In genomic region chr12:108122644-108123043, GRCh38 we compare ENCODE assay signal across 38 cellular contexts. TPM values are rescaled to one million over a fixed set of nuclear protein-coding genes. Genes with fewer than 3 reads are reported as not detected.
"Had no signal": no experiment of that assay in that cellular context is flagged by ENCODE, and none has a peak within 500 bp of the region (broad histone marks: within the 10 kb centered on the region; RNA-seq: fewer than 3 reads in every experiment).

No MANE protein-coding gene starts in this region.

- H3K9me3 Mint-ChIP-seq: activated naive CD8-positive, alpha-beta T cell treated with anti-CD3 and anti-CD28 coated beads, Interleukin-2, amount 50 U/mL, for 24 hours; activated T-cell treated with anti-CD3 and anti-CD28 coated beads, Interleukin-2, amount 50 U/mL, for 72 hours; activated T-helper 1 cell treated with anti-CD3 and anti-CD28 coated beads, Interleukin-12 subunit alpha, Interleukin-12 subunit beta, Interleukin-2, Interleukin-4 antibody, amounts not matched to agents 30 ng/mL and 10 ng/mL and 1 ng/mL, durations not matched to agents 14 hours and 24 hours and 36 hours; activated T-helper 2 cell treated with anti-CD3 and anti-CD28 coated beads, Interferon-gamma antibody, Interleukin-2, Interleukin-4, amounts not matched to agents 10 μg/mL and 5 μg/mL and 100 μg/mL, durations not matched to agents 14 hours and 24 hours and 36 hours; central memory CD8-positive, alpha-beta T cell had no signal

- H3K9me3 ChIP-seq: adrenal gland, ascending aorta, body of pancreas, breast epithelium had no signal

- H3K36me3 Mint-ChIP-seq: activated naive CD4-positive, alpha-beta T cell treated with anti-CD3 and anti-CD28 coated beads, Interleukin-2, amount 10 ng/mL, durations not matched to agents 7 days and 5 days; activated naive CD4-positive, alpha-beta T cell treated with anti-CD3 and anti-CD28 coated beads, Interleukin-2, amount 50 U/mL, for 24 hours; activated naive CD4-positive, alpha-beta T cell treated with anti-CD3 and anti-CD28 coated beads, Interleukin-2, amount 50 U/mL, for 72 hours; activated naive CD8-positive, alpha-beta T cell; activated naive CD8-positive, alpha-beta T cell treated with anti-CD3 and anti-CD28 coated beads for 36 hours; activated naive CD8-positive, alpha-beta T cell treated with anti-CD3 and anti-CD28 coated beads, Interleukin-2, amount 10 ng/mL, durations not matched to agents 7 days and 5 days; brain had no signal

- H3K4me1 Mint-ChIP-seq: activated naive CD4-positive, alpha-beta T cell treated with anti-CD3 and anti-CD28 coated beads, Interleukin-2, amount 10 ng/mL, durations not matched to agents 7 days and 5 days; activated naive CD4-positive, alpha-beta T cell treated with anti-CD3 and anti-CD28 coated beads, Interleukin-2, amount 50 U/mL, for 24 hours; activated T-helper 17 cell treated with anti-CD3 and anti-CD28 coated beads, Interleukin-2, amount 50 U/mL, for 72 hours; central memory CD8-positive, alpha-beta T cell had no signal

- H3K36me3 ChIP-seq: adrenal gland, ascending aorta, brain microvascular endothelial cell, breast epithelium, cardiac muscle cell had no signal

- DNase-seq: activated effector memory CD4-positive, alpha-beta T cell treated with anti-CD3 and anti-CD28 coated beads, Interleukin-2, amount 50 U/mL, for 16 hours; activated effector memory CD4-positive, alpha-beta T cell treated with Interleukin-2 at 50 U/mL for 16 hours; activated gamma-delta T cell; activated gamma-delta T cell treated with Interleukin-2 at 50 U/mL for 16 hours; activated naive CD4-positive, alpha-beta T cell; activated naive CD4-positive, alpha-beta T cell treated with anti-CD3 and anti-CD28 coated beads for 36 hours; activated naive CD4-positive, alpha-beta T cell treated with anti-CD3 and anti-CD28 coated beads, Interleukin-2, amount 10 ng/mL, durations not matched to agents 7 days and 5 days; activated naive CD4-positive, alpha-beta T cell treated with anti-CD3 and anti-CD28 coated beads, Interleukin-2, amount 50 U/mL, for 16 hours; activated naive CD4-positive, alpha-beta T cell treated with Interleukin-2 at 50 U/mL for 16 hours; activated naive CD8-positive, alpha-beta T cell treated with anti-CD3 and anti-CD28 coated beads for 36 hours; activated naive CD8-positive, alpha-beta T cell treated with anti-CD3 and anti-CD28 coated beads, Interleukin-2, amount 10 ng/mL, durations not matched to agents 7 days and 5 days; activated naive CD8-positive, alpha-beta T cell treated with anti-CD3 and anti-CD28 coated beads, Interleukin-2, amount 50 U/mL, for 24 hours; activated T-cell treated with anti-CD3 and anti-CD28 coated beads, Interleukin-2, amount 50 U/mL, for 4 hours; activated T-cell treated with anti-CD3 and anti-CD28 coated beads, Interleukin-2, amount 50 U/mL, for 48 hours; activated T-cell treated with anti-CD3 and anti-CD28 coated beads, Interleukin-2, amount 50 U/mL, for 72 hours; adrenal gland; amniotic stem cell; amygdala; anterior cingulate cortex; aorta; body of pancreas; brain microvascular endothelial cell; central memory CD4-positive, alpha-beta T cell; cerebellar nuclear complex had no signal

- H3K27ac ChIP-seq: adrenal gland, ascending aorta, body of pancreas, brain microvascular endothelial cell, breast epithelium, cardiac muscle cell had no signal

- H3K4me3 Mint-ChIP-seq: activated naive CD4-positive, alpha-beta T cell treated with anti-CD3 and anti-CD28 coated beads for 36 hours; activated naive CD4-positive, alpha-beta T cell treated with anti-CD3 and anti-CD28 coated beads, Interleukin-2, amount 10 ng/mL, durations not matched to agents 7 days and 5 days; activated naive CD4-positive, alpha-beta T cell treated with anti-CD3 and anti-CD28 coated beads, Interleukin-2, amount 50 U/mL, for 24 hours; activated naive CD8-positive, alpha-beta T cell; activated naive CD8-positive, alpha-beta T cell treated with anti-CD3 and anti-CD28 coated beads for 36 hours; activated naive CD8-positive, alpha-beta T cell treated with anti-CD3 and anti-CD28 coated beads, Interleukin-2, amount 10 ng/mL, durations not matched to agents 7 days and 5 days; activated naive CD8-positive, alpha-beta T cell treated with anti-CD3 and anti-CD28 coated beads, Interleukin-2, amount 50 U/mL, for 24 hours; activated T-cell treated with anti-CD3 and anti-CD28 coated beads, Interleukin-2, amount 50 U/mL, for 4 hours; activated T-cell treated with anti-CD3 and anti-CD28 coated beads, Interleukin-2, amount 50 U/mL, for 72 hours; activated T-helper 1 cell treated with anti-CD3 and anti-CD28 coated beads, Interleukin-12 subunit alpha, Interleukin-12 subunit beta, Interleukin-2, Interleukin-4 antibody, amounts not matched to agents 30 ng/mL and 10 ng/mL and 1 ng/mL, durations not matched to agents 14 hours and 24 hours and 36 hours; activated T-helper 17 cell treated with anti-CD3 and anti-CD28 coated beads, Interleukin-2, amount 50 U/mL, for 72 hours; brain; central memory CD8-positive, alpha-beta T cell had no signal

- FAIRE-seq: astrocyte, bronchial epithelial cell, colon had no signal

- H3K27me3 ChIP-seq: ascending aorta, brain microvascular endothelial cell, breast epithelium, cardiac muscle cell had no signal

- H3K27ac Mint-ChIP-seq: activated naive CD4-positive, alpha-beta T cell treated with anti-CD3 and anti-CD28 coated beads for 36 hours; activated naive CD4-positive, alpha-beta T cell treated with anti-CD3 and anti-CD28 coated beads, Interleukin-2, amount 10 ng/mL, durations not matched to agents 7 days and 5 days; activated naive CD4-positive, alpha-beta T cell treated with anti-CD3 and anti-CD28 coated beads, Interleukin-2, amount 50 U/mL, for 24 hours; activated naive CD8-positive, alpha-beta T cell; activated naive CD8-positive, alpha-beta T cell treated with anti-CD3 and anti-CD28 coated beads for 36 hours; activated naive CD8-positive, alpha-beta T cell treated with anti-CD3 and anti-CD28 coated beads, Interleukin-2, amount 10 ng/mL, durations not matched to agents 7 days and 5 days; activated naive CD8-positive, alpha-beta T cell treated with anti-CD3 and anti-CD28 coated beads, Interleukin-2, amount 50 U/mL, for 24 hours; activated T-cell treated with anti-CD3 and anti-CD28 coated beads, Interleukin-2, amount 50 U/mL, for 72 hours; activated T-helper 1 cell treated with anti-CD3 and anti-CD28 coated beads, Interleukin-12 subunit alpha, Interleukin-12 subunit beta, Interleukin-2, Interleukin-4 antibody, amounts not matched to agents 30 ng/mL and 10 ng/mL and 1 ng/mL, durations not matched to agents 14 hours and 24 hours and 36 hours; activated T-helper 17 cell treated with anti-CD3 and anti-CD28 coated beads, Interleukin-2, amount 50 U/mL, for 72 hours; activated T-helper 2 cell treated with anti-CD3 and anti-CD28 coated beads, Interferon-gamma antibody, Interleukin-2, Interleukin-4, amounts not matched to agents 10 μg/mL and 5 μg/mL and 100 μg/mL, durations not matched to agents 14 hours and 24 hours and 36 hours; brain had no signal

- ATAC-seq: activated naive CD4-positive, alpha-beta T cell treated with anti-CD3 and anti-CD28 coated beads, Interleukin-2, amount 50 U/mL, for 72 hours; activated naive CD8-positive, alpha-beta T cell treated with anti-CD3 and anti-CD28 coated beads, Interleukin-2, amount 50 U/mL, for 24 hours; activated T-cell treated with anti-CD3 and anti-CD28 coated beads, Interleukin-2, amount 50 U/mL, for 4 hours; activated T-cell treated with anti-CD3 and anti-CD28 coated beads, Interleukin-2, amount 50 U/mL, for 72 hours; activated T-helper 17 cell treated with anti-CD3 and anti-CD28 coated beads, Interleukin-2, amount 50 U/mL, for 72 hours; body of pancreas had no signal

- H3K4me3 ChIP-seq: adrenal gland, ascending aorta, body of pancreas, breast epithelium, cardiac muscle cell had no signal

- H3K4me1 ChIP-seq: adrenal gland, body of pancreas, breast epithelium had no signal

RNA-seq across cellular contexts. Expression of gene WSCD2, which starts 6.4 kb away (rescaled TPM):
- total RNA-seq: activated naive CD4-positive, alpha-beta T cell treated with anti-CD3 and anti-CD28 coated beads for 36 hours; activated naive CD4-positive, alpha-beta T cell treated with anti-CD3 and anti-CD28 coated beads, Interleukin-2, amount 50 U/mL, for 72 hours; activated naive CD8-positive, alpha-beta T cell treated with anti-CD3 and anti-CD28 coated beads for 36 hours; activated naive CD8-positive, alpha-beta T cell treated with anti-CD3 and anti-CD28 coated beads, Interleukin-2, amount 10 ng/mL, durations not matched to agents 7 days and 5 days; activated T-cell treated with anti-CD3 and anti-CD28 coated beads, Interleukin-2, amount 50 U/mL, for 4 hours; activated T-cell treated with anti-CD3 and anti-CD28 coated beads, Interleukin-2, amount 50 U/mL, for 72 hours; activated T-helper 1 cell treated with anti-CD3 and anti-CD28 coated beads, Interleukin-12 subunit alpha, Interleukin-12 subunit beta, Interleukin-2, Interleukin-4 antibody, amounts not matched to agents 30 ng/mL and 10 ng/mL and 1 ng/mL, durations not matched to agents 14 hours and 24 hours and 36 hours; activated T-helper 17 cell treated with anti-CD3 and anti-CD28 coated beads, Interleukin-2, amount 50 U/mL, for 72 hours; activated T-helper 2 cell treated with anti-CD3 and anti-CD28 coated beads, Interferon-gamma antibody, Interleukin-2, Interleukin-4, amounts not matched to agents 10 μg/mL and 5 μg/mL and 100 μg/mL, durations not matched to agents 14 hours and 24 hours and 36 hours; bronchial epithelial cell had no signal
